In genomic region chr18:9104244-9104901, GRCh38 we compare ENCODE assay signal across 8 cellular contexts. TPM values are rescaled to one million over a fixed set of nuclear protein-coding genes. Genes with fewer than 3 reads are reported as not detected.
DNase-seq lines count a peak whose midpoint lies in the region; TF ChIP-seq lines count a peak whose summit lies in the region.

No MANE protein-coding gene starts in this region.

- H3K4ac ChIP-seq in trophoblast cell (ENCODE audit: low read depth, low read length) = peak overlapping the region; percentile 53

- no peak overlapping the region for H2BK5ac ChIP-seq in trophoblast cell (ENCODE audit: low read depth, low read length, poor library complexity)

- H2BK12ac ChIP-seq in trophoblast cell (ENCODE audit: low read length) = no peak overlapping the region

- no peak overlapping the region for H2AFZ ChIP-seq in trophoblast cell (ENCODE audit: insufficient read depth, low read length, poor library complexity)

- peaks cover 2% of the 10 kb centered on the region in 2 experiments for H3K4me1 ChIP-seq in trophoblast cell (ENCODE audit: control insufficient read depth in 1 of 2, insufficient read depth in 2 of 2, low read length in 2 of 2)

- no peak overlapping the region for H3K9ac ChIP-seq in trophoblast cell (ENCODE audit: low read length)

- no peaks in the 10 kb centered on the region for H3K27me3 ChIP-seq in trophoblast cell (ENCODE audit: insufficient read depth, low read length)

- peaks cover 5% of the 10 kb centered on the region for H3K79me1 ChIP-seq in trophoblast cell (ENCODE audit: low read length)

- no CpG with 5 or more reads among the region's 5 CpGs for WGBS in trophoblast cell (ENCODE audit: extremely low coverage, insufficient coverage, insufficient read length)

- no peak for TF ChIP-seq CTCF in epithelial cell of proximal tubule (conservative IDR thresholded peaks at IDR 0.05; ENCODE audit: low read depth, low read length)

- H4K12ac ChIP-seq in trophoblast cell (ENCODE audit: low read depth, low read length) = no peak overlapping the region

- H2AK5ac ChIP-seq in trophoblast cell (ENCODE audit: low read length) = no peak overlapping the region

- H3K23ac ChIP-seq in trophoblast cell (ENCODE audit: low read length) = no peak overlapping the region

- no peak overlapping the region for H3K14ac ChIP-seq in trophoblast cell (ENCODE audit: low read length)

- no peak overlapping the region for H3K18ac ChIP-seq in trophoblast cell (ENCODE audit: low read length)

- H3K9me3 ChIP-seq in trophoblast cell (ENCODE audit: insufficient read depth, low read depth, low read length) = no peaks in the 10 kb centered on the region

- H3K79me2 ChIP-seq in trophoblast cell (ENCODE audit: control insufficient read depth, insufficient read depth, low read length, poor library complexity) = peaks cover 12% of the 10 kb centered on the region

- no peak overlapping the region for H4K8ac ChIP-seq in trophoblast cell (ENCODE audit: low read depth, low read length)

- H3K4me3 ChIP-seq in epithelial cell of proximal tubule (ENCODE audit: low read depth, low read length) = peak overlapping the region; percentile 88
- H3K4me3 ChIP-seq in trophoblast cell (ENCODE audit: low read depth, low read length) = no peak overlapping the region

- DNase-seq in DMS53 (lab: John Stamatoyannopoulos, UW) = peak; percentile 83
- peak; percentile 54 for DNase-seq in OCI-M1 (lab: John Stamatoyannopoulos, UW)
- DNase-seq in epithelial cell of proximal tubule (ENCODE audit: low read depth) = no peak
- no peak for DNase-seq in trophoblast cell
- no peak for DNase-seq in GDM1 (lab: John Stamatoyannopoulos, UW)
- DNase-seq in caudate nucleus (lab: John Stamatoyannopoulos, UW) = no peak
- DNase-seq in SHP77 treated with DMSO at 0.1 percent for 48 hours (lab: John Stamatoyannopoulos, UW) = no peak
- no peak for DNase-seq in NCI-H187 treated with DMSO at 0.1 percent for 48 hours (lab: John Stamatoyannopoulos, UW)

- H3K27ac ChIP-seq in trophoblast cell (ENCODE audit: low read depth, low read length) = no peak overlapping the region
- no peak overlapping the region for H3K27ac ChIP-seq in caudate nucleus (ENCODE audit: low read depth, low read length)

- no peaks in the 10 kb centered on the region for H3K36me3 ChIP-seq in trophoblast cell (ENCODE audit: control insufficient read depth in 1 of 2, insufficient read depth in 2 of 2, low read length in 2 of 2)

- peak overlapping the region; percentile 67 for H3K4me2 ChIP-seq in trophoblast cell (ENCODE audit: low read length)

- no peak overlapping the region for H4K91ac ChIP-seq in trophoblast cell (ENCODE audit: low read depth, low read length)

- H2BK120ac ChIP-seq in trophoblast cell (ENCODE audit: insufficient read depth, low read length, poor library complexity) = no peak overlapping the region

RNA-seq across cellular contexts. Expression of gene NDUFV2, which starts 1.9 kb away (rescaled TPM):
- total RNA-seq in epithelial cell of proximal tubule = 103 and 173 TPM in 2 replicates
- polyA plus RNA-seq in trophoblast cell (2013) = 152 and 159 TPM in 2 replicates

RNA-seq across cellular contexts. Expression of gene ANKRD12, which starts 32.2 kb away (rescaled TPM):
- 3.7 and 8.5 TPM in 2 replicates for total RNA-seq in epithelial cell of proximal tubule
- polyA plus RNA-seq in trophoblast cell (2013) = 27.7 and 28.0 TPM in 2 replicates

Comparison
In these comparisons a context has a peak if more than half of its experiments do, and no peak if none do; other contexts are left out.
1. DNase-seq: peak in DMS53 (single experiment) and OCI-M1 (single experiment); none in epithelial cell of proximal tubule (single experiment), trophoblast cell (0 of 2), GDM1 (single experiment), caudate nucleus (0 of 61), SHP77 treated with DMSO at 0.1 percent for 48 hours (single experiment) and NCI-H187 treated with DMSO at 0.1 percent for 48 hours (single experiment).